ENCODE assay signal across 22 cellular contexts in the genomic region with DNA sequence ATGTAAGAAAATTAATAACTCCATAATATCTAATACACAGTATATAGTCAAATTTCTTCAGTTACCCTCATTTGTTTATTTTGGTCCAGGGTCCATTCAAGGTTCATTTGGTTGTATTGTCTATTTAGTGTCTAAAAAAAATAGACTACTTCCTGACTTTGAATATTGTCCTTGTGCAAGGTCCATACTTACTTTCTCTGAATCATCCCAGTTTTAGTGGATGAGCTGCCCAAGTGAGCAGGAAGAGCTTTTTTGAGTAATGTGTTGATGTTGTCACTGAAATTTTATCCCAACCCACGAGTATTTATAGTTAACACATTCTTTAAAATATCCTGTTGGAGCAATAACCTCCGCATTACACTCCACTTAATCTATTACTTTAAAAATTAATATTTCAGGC. TPM values are rescaled to one million over a fixed set of nuclear protein-coding genes. Genes with fewer than 3 reads are reported as not detected.
DNase-seq lines count a peak whose midpoint lies in the region; ATAC-seq and TF ChIP-seq lines count a peak whose summit lies in the region.
"Had no signal": no experiment of that assay in that cellular context is flagged by ENCODE, and none has a peak within 500 bp of the region (broad histone marks: within the 10 kb centered on the region; RNA-seq: fewer than 3 reads in every experiment).

No MANE protein-coding gene starts in this region.

- TF ChIP-seq POLR2A in upper lobe of left lung (IDR thresholded peaks at IDR 0.05): no peak

- H3K36me3 ChIP-seq in upper lobe of left lung (peaks cover 0 to 28% (median 13%) of the 10 kb centered on the region in 4 donors), HAP-1 (replicated peaks) (no peaks in the 10 kb centered on the region; the same call in 1 of the 2 replicates)

- H3K36me3 Mint-ChIP-seq in activated T-cell treated with anti-CD3 and anti-CD28 coated beads, Interleukin-2, amount 50 U/mL, for 72 hours (ENCODE audit: insufficient read depth in 2 of 2): peaks cover 9 to 17% of the 10 kb centered on the region in 2 donors

- ATAC-seq in activated T-cell treated with anti-CD3 and anti-CD28 coated beads, Interleukin-2, amount 50 U/mL, for 72 hours (replicated peaks in 1 of 2): no peak
- ATAC-seq in upper lobe of left lung (ENCODE audit: low FRiP score in 2 of 2): no peak

- no peak overlapping the region for H3K4me3 ChIP-seq in choroid plexus epithelial cell (ENCODE audit: low read depth, low read length)
- H3K4me3 ChIP-seq in upper lobe of left lung: no peak overlapping the region
- no peak overlapping the region for H3K4me3 ChIP-seq in HAP-1

- in situ Hi-C loops in HAP-1 (cut with MboI; ENCODE audit: low sequenced_read_pairs): no loop called here

- DNase-seq in ELR (ENCODE audit: low read depth) (peak; percentile 46), M059J (ENCODE audit: low read depth) (peak; percentile 36), choroid plexus epithelial cell (ENCODE audit: low read depth) (peak; percentile 21), lung microvascular endothelial cell (ENCODE audit: low read depth in 2 of 2) (peak; percentile 16 to 34), upper lobe of left lung (no peak), ureter (ENCODE audit: low spot score) (no peak), HAP-1 (ENCODE audit: low spot score in 2 of 2) (no peak)
- no peak for DNase-seq in activated T-cell treated with anti-CD3 and anti-CD28 coated beads, Interleukin-2, amount 50 U/mL, for 72 hours
- DNase-seq: EL, H9, NCI-H1417, NCI-H1694 treated with DMSO at 0.1 percent for 48 hours, NCI-H2081 treated with DMSO at 0.1 percent for 48 hours, NCI-H2171 treated with DMSO at 0.1 percent for 48 hours, NCI-H524 treated with DMSO at 0.1 percent for 48 hours, Right ventricle myocardium superior had no signal

- peaks cover 8 to 11% of the 10 kb centered on the region in 2 donors for H3K9me3 Mint-ChIP-seq in activated T-cell treated with anti-CD3 and anti-CD28 coated beads, Interleukin-2, amount 50 U/mL, for 72 hours

- H3K27ac ChIP-seq in upper lobe of left lung: no peak overlapping the region

- H3K4me1 ChIP-seq in upper lobe of left lung (no peaks in the 10 kb centered on the region), HAP-1 (no peaks in the 10 kb centered on the region)

- TF ChIP-seq CTCF in choroid plexus epithelial cell (conservative IDR thresholded peaks at IDR 0.05; ENCODE audit: low read depth, low read length) (no peak), upper lobe of left lung (IDR thresholded peaks at IDR 0.05) (no peak)

- H3K4me1 Mint-ChIP-seq in activated T-cell treated with anti-CD3 and anti-CD28 coated beads, Interleukin-2, amount 50 U/mL, for 72 hours (ENCODE audit: low read depth): no peaks in the 10 kb centered on the region
- H3K4me1 Mint-ChIP-seq: B cell had no signal

- no peak overlapping the region for H3K27ac Mint-ChIP-seq in activated T-cell treated with anti-CD3 and anti-CD28 coated beads, Interleukin-2, amount 50 U/mL, for 72 hours
- H3K27ac Mint-ChIP-seq: B cell, CD14-positive monocyte, H9 had no signal

- no peaks in the 10 kb centered on the region for H3K27me3 Mint-ChIP-seq in activated T-cell treated with anti-CD3 and anti-CD28 coated beads, Interleukin-2, amount 50 U/mL, for 72 hours (ENCODE audit: low read depth)
- H3K27me3 Mint-ChIP-seq: B cell, IgD-negative memory B cell had no signal

- WGBS in upper lobe of left lung, 2 donors: 84 to 89% methylated on average over 2 of the region's 2 CpGs

- no peak overlapping the region for H3K4me3 Mint-ChIP-seq in activated T-cell treated with anti-CD3 and anti-CD28 coated beads, Interleukin-2, amount 50 U/mL, for 72 hours
- H3K4me3 Mint-ChIP-seq: B cell, CD14-positive monocyte, H9, IgD-negative memory B cell had no signal

- H3K27me3 ChIP-seq in upper lobe of left lung: no peaks in the 10 kb centered on the region
- H3K27me3 ChIP-seq in HAP-1 (ENCODE audit: low read depth): no peaks in the 10 kb centered on the region

- no peak for TF ChIP-seq EP300 in upper lobe of left lung (IDR thresholded peaks at IDR 0.05)

- peaks cover 0 to 5% (median 0%) of the 10 kb centered on the region in 4 donors for H3K9me3 ChIP-seq in upper lobe of left lung
- H3K9me3 ChIP-seq in HAP-1: peaks cover 2% of the 10 kb centered on the region; the same call in 1 of the 2 replicates

RNA-seq across cellular contexts. Expression of gene FASLG, which starts 45.6 kb away (rescaled TPM):
- total RNA-seq in M059J (2014; rRNA removed; shearing (Covaris generic)): not detected in 2 replicates
- total RNA-seq in lung microvascular endothelial cell: not detected in 2 replicates
- total RNA-seq in activated T-cell treated with anti-CD3 and anti-CD28 coated beads, Interleukin-2, amount 50 U/mL, for 72 hours: 1 to 10 TPM; 3.9 to 9.0 TPM
- total RNA-seq in upper lobe of left lung: under 1 TPM in 4 of 6 donors, not detected in 2; 0.46 to 0.91 (median 0.52) TPM
- total RNA-seq in ureter: 0.47 TPM
- total RNA-seq: H9, MCF 10A, OCI-LY7, Right ventricle myocardium superior, SK-MEL-5 had no signal

Comparison
In these comparisons a context has a peak if more than half of its experiments do, and no peak if none do; other contexts are left out.
1. DNase-seq: peak in ELR (single experiment), M059J (single experiment), choroid plexus epithelial cell (single experiment) and lung microvascular endothelial cell (2 of 2); none in activated T-cell treated with anti-CD3 and anti-CD28 coated beads, Interleukin-2, amount 50 U/mL, for 72 hours (0 of 2), upper lobe of left lung (0 of 2), ureter (single experiment) and HAP-1 (0 of 2).